Comparison of ENCODE assay signal across 9 cellular contexts in the genomic region with DNA sequence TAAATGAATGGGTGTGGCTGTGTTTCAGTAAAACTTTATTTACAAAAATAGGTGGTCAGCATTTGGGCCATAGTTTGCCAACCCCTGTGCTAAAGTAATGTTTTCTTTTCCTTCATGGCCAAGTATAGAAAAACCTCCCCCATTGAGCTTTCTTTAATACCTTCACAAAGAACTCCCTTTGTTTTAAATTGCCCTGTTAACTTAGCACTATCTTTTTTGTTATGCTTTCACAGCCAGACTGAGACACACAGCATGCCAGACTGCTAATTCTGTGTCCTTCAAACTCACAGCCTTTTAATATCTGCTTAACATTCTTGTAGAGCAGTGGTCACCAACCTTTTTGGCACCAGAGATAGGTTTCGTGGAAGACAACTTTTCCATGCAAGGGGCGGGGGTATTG.
"Had no signal": no experiment of that assay in that cellular context is flagged by ENCODE, and none has a peak within 500 bp of the region (broad histone marks: within the 10 kb centered on the region; RNA-seq: fewer than 3 reads in every experiment).

No MANE protein-coding gene starts in this region.

- H3K27ac ChIP-seq: HL-60, KMS-11 had no signal

- ATAC-seq: HepG2 had no signal

- DNase-seq: GOT3, H9, HCEC 1CT, Karpas-422, KBM-7 had no signal

- H3K27ac Mint-ChIP-seq: IgD-negative memory B cell had no signal

- H3K9ac ChIP-seq: KMS-11 had no signal

- H3K36me3 Mint-ChIP-seq: IgD-negative memory B cell had no signal

- H3K27me3 Mint-ChIP-seq: IgD-negative memory B cell had no signal

- H3K4me3 Mint-ChIP-seq: H9 had no signal

- H3K4me2 ChIP-seq: KMS-11 had no signal

- H3K4me1 Mint-ChIP-seq: IgD-negative memory B cell had no signal
